In the genomic region with DNA sequence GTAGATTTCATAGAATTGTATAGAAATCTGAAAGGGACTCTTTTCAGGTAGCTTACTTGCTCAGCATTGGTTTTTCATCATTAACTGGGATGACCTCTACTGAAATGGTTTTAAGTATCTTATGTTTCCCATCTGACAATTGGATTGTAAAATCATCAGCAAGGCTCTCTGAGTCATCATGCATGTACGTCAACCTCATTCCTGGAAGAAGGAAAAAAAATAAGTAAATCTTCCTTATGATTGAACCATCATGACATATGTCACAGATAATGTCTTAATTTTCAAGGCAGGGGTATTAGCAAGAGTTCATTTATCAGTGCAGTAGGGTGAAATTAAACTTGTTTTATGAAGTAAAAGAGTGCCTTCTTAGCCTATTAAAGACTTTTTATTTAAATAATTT, we compare ENCODE assay signal across 30 cellular contexts.
DNase-seq lines count a peak whose midpoint lies in the region; ATAC-seq, FAIRE-seq and TF ChIP-seq lines count a peak whose summit lies in the region.
"Had no signal": no experiment of that assay in that cellular context is flagged by ENCODE, and none has a peak within 500 bp of the region (broad histone marks: within the 10 kb centered on the region; RNA-seq: fewer than 3 reads in every experiment).

No MANE protein-coding gene starts in this region.

- H3K4me1 ChIP-seq in breast epithelium (no peaks in the 10 kb centered on the region), K562 (replicated peaks in 1 of 2; ENCODE audit: control insufficient read depth in 2 of 2, insufficient read depth in 2 of 2, low read length in 2 of 2) (no peaks in the 10 kb centered on the region)
- H3K4me1 ChIP-seq: colonic mucosa, uterus had no signal

- H3K9me3 Mint-ChIP-seq in MCF 10A (ENCODE audit: unreplicated experiment), result no peaks in the 10 kb centered on the region
- H3K9me3 Mint-ChIP-seq: activated CD4-positive, alpha-beta memory T cell treated with anti-CD3 and anti-CD28 coated beads for 36 hours; activated naive CD4-positive, alpha-beta T cell treated with anti-CD3 and anti-CD28 coated beads, Interleukin-2, amount 10 ng/mL, durations not matched to agents 7 days and 5 days; H9; naive thymus-derived CD8-positive, alpha-beta T cell; stimulated activated naive CD8-positive, alpha-beta T cell treated with anti-CD3 and anti-CD28 coated beads, Interleukin-15, amount 100 ng/mL, for 72 hours; T-cell had no signal

- no peaks in the 10 kb centered on the region for H3K36me3 Mint-ChIP-seq in MCF 10A (ENCODE audit: insufficient read depth, unreplicated experiment)
- H3K36me3 Mint-ChIP-seq: activated CD4-positive, alpha-beta memory T cell treated with anti-CD3 and anti-CD28 coated beads for 36 hours; activated naive CD4-positive, alpha-beta T cell treated with anti-CD3 and anti-CD28 coated beads, Interleukin-2, amount 10 ng/mL, durations not matched to agents 7 days and 5 days; CD4-positive, alpha-beta memory T cell; naive thymus-derived CD8-positive, alpha-beta T cell; T-cell had no signal

- no peaks in the 10 kb centered on the region for H3K4me1 Mint-ChIP-seq in MCF 10A (ENCODE audit: insufficient read depth, unreplicated experiment)
- H3K4me1 Mint-ChIP-seq: activated naive CD4-positive, alpha-beta T cell treated with anti-CD3 and anti-CD28 coated beads, Interleukin-2, amount 10 ng/mL, durations not matched to agents 7 days and 5 days; CD4-positive, alpha-beta memory T cell; naive thymus-derived CD8-positive, alpha-beta T cell; stimulated activated naive CD8-positive, alpha-beta T cell treated with anti-CD3 and anti-CD28 coated beads, Interleukin-15, amount 100 ng/mL, for 72 hours; T-cell had no signal

- no peaks in the 10 kb centered on the region for H4K20me1 ChIP-seq in K562 (replicated peaks; ENCODE audit: control insufficient read depth, insufficient read depth, low read length)

- no peak for ATAC-seq in K562
- ATAC-seq: activated CD4-positive, CD25-positive, alpha-beta regulatory T cell treated with anti-CD3 and anti-CD28 coated beads, Interleukin-2, amount 50 U/mL, for 24 hours; esophagus mucosa; naive thymus-derived CD8-positive, alpha-beta T cell; Panc1; stimulated activated naive CD8-positive, alpha-beta T cell treated with anti-CD3 and anti-CD28 coated beads, Interleukin-15, amount 100 ng/mL, for 72 hours; T-cell had no signal

- CTCF ChIA-PET in MCF 10A (lab: Yijun Ruan, JAX) (interaction anchor here (0.7 kb wide), 1 partner anchor 42 kb away, joined by 3 read pairs; no protein-coding TSS in a partner anchor), K562 (lab: Yijun Ruan, JAX; ENCODE audit: low intra/inter-chr PET ratio) (no interaction called here), GM10248 (lab: Yijun Ruan, JAX) (interaction anchor here (1.0 kb wide), 1 partner anchor 29 kb away, joined by 3 read pairs; no protein-coding TSS in a partner anchor)

- intact Hi-C loops in MCF 10A (cut with micrococcal nuclease) (loop anchor here (2.0 kb wide), 1 partner anchor 17 kb away; no protein-coding TSS in a partner anchor), breast epithelium (cut with DNase I; ENCODE audit: low total_unique reads) (no loop called here), K562 (cut with micrococcal nuclease) (no loop called here)

- H3K27ac ChIP-seq in breast epithelium, result no peak overlapping the region
- H3K27ac ChIP-seq in K562 (ENCODE audit: extremely low read depth, low read depth, low read length), result no peak overlapping the region
- H3K27ac ChIP-seq: colonic mucosa, uterus had no signal

- H2AFZ ChIP-seq in K562 (ENCODE audit: low read depth, low read length), result no peak overlapping the region

- no peaks in the 10 kb centered on the region for H3K79me2 ChIP-seq in K562 (ENCODE audit: control insufficient read depth, insufficient read depth, low read length)

- TF ChIP-seq EP300 in K562 (IDR thresholded peaks at IDR 0.05; ENCODE audit: low read length), result no peak

- H3K9me1 ChIP-seq in K562 (ENCODE audit: control insufficient read depth, insufficient read depth, low read length), result no peaks in the 10 kb centered on the region

- H3K27ac Mint-ChIP-seq in MCF 10A (ENCODE audit: low read depth, unreplicated experiment), result no peak overlapping the region
- H3K27ac Mint-ChIP-seq: activated CD4-positive, alpha-beta memory T cell treated with anti-CD3 and anti-CD28 coated beads for 36 hours; activated naive CD4-positive, alpha-beta T cell treated with anti-CD3 and anti-CD28 coated beads, Interleukin-2, amount 10 ng/mL, durations not matched to agents 7 days and 5 days; CD4-positive, alpha-beta memory T cell; H9; stimulated activated naive CD8-positive, alpha-beta T cell treated with anti-CD3 and anti-CD28 coated beads, Interleukin-15, amount 100 ng/mL, for 72 hours; T-cell had no signal

- H3K27me3 ChIP-seq in breast epithelium, result no peaks in the 10 kb centered on the region
- H3K27me3 ChIP-seq in K562 (ENCODE audit: control insufficient read depth in 2 of 2, insufficient read depth in 2 of 2, low read length in 2 of 2), result no peaks in the 10 kb centered on the region
- H3K27me3 ChIP-seq: colonic mucosa, uterus had no signal

- 11% methylated on average over 1 of the region's 1 CpG for WGBS in K562 (ENCODE audit: insufficient coverage, low coverage, missing lambda C conversion rate)

- H3K9me3 ChIP-seq in breast epithelium (no peaks in the 10 kb centered on the region), K562 (replicated peaks; ENCODE audit: control insufficient read depth, insufficient read depth, low read depth, low read length) (no peaks in the 10 kb centered on the region)
- H3K9me3 ChIP-seq: colonic mucosa, uterus had no signal

- H3K4me3 Mint-ChIP-seq in MCF 10A (ENCODE audit: unreplicated experiment), result no peak overlapping the region
- H3K4me3 Mint-ChIP-seq: activated CD4-positive, alpha-beta memory T cell treated with anti-CD3 and anti-CD28 coated beads for 36 hours; activated naive CD4-positive, alpha-beta T cell treated with anti-CD3 and anti-CD28 coated beads, Interleukin-2, amount 10 ng/mL, durations not matched to agents 7 days and 5 days; CD4-positive, alpha-beta memory T cell; H9; naive thymus-derived CD8-positive, alpha-beta T cell; stimulated activated naive CD8-positive, alpha-beta T cell treated with anti-CD3 and anti-CD28 coated beads, Interleukin-15, amount 100 ng/mL, for 72 hours; T-cell had no signal

- no peak overlapping the region for H3K4me2 ChIP-seq in K562 (ENCODE audit: insufficient read depth, low read length)

- H3K36me3 ChIP-seq in breast epithelium (no peaks in the 10 kb centered on the region), K562 (ENCODE audit: control insufficient read depth, insufficient read depth, low read length) (no peaks in the 10 kb centered on the region)
- H3K36me3 ChIP-seq: colonic mucosa, uterus had no signal

- DNase-seq in MCF 10A (ENCODE audit: unreplicated experiment), result peak; percentile 39
- DNase-seq in breast epithelium (ENCODE audit: low spot score in 2 of 2), result no peak
- no peak for DNase-seq in K562 (ENCODE audit: extremely low read depth in 1 of 4, low spot score in 3 of 4)
- peak; percentile 16 for DNase-seq in fibroblast of peridontal ligament (ENCODE audit: extremely low read depth)
- no peak for DNase-seq in HT-29 (ENCODE audit: low spot score)
- no peak for DNase-seq in GM03348 (ENCODE audit: low spot score)
- DNase-seq in GM10248 (ENCODE audit: extremely low spot score), result no peak
- no peak for DNase-seq in NCI-H2081 (lab: John Stamatoyannopoulos, UW)
- DNase-seq: activated CD4-positive, alpha-beta memory T cell treated with anti-CD3 and anti-CD28 coated beads for 36 hours; activated CD8-positive, alpha-beta memory T cell treated with anti-CD3 and anti-CD28 coated beads, Interleukin-2, amount 50 U/mL, for 4 hours; activated naive CD4-positive, alpha-beta T cell treated with anti-CD3 and anti-CD28 coated beads, Interleukin-2, amount 10 ng/mL, durations not matched to agents 7 days and 5 days; amniotic stem cell; CD4-positive, alpha-beta memory T cell; colonic mucosa; effector memory CD4-positive, alpha-beta T cell; glutamatergic neuron; H9; KG1; kidney; naive thymus-derived CD8-positive, alpha-beta T cell; NCI-H1417 treated with DMSO at 0.1 percent for 48 hours; NCI-H2107; NCI-H510A treated with DMSO at 0.1 percent for 48 hours; stimulated activated naive CD8-positive, alpha-beta T cell treated with anti-CD3 and anti-CD28 coated beads, Interleukin-15, amount 100 ng/mL, for 72 hours; T-cell; uterus had no signal

- BruUV-seq in MCF 10A (replicated peaks; lab: Mats Ljungman, UMichigan) (no TSS peak), K562 (replicated peaks; lab: Mats Ljungman, UMichigan) (no TSS peak)

- TF ChIP-seq CTCF in MCF 10A (IDR thresholded peaks at IDR 0.05; ENCODE audit: unreplicated experiment), result no peak
- no peak for TF ChIP-seq CTCF in breast epithelium (IDR thresholded peaks at IDR 0.05)
- TF ChIP-seq CTCF in K562 (IDR thresholded peaks at IDR 0.05 in 2 of 3, conservative IDR thresholded peaks at IDR 0.05 in 1 of 3; ENCODE audit: insufficient read depth in 2 of 3, low read depth in 1 of 3, low read length in 3 of 3), result no peak
- TF ChIP-seq CTCF in GM10248 (IDR thresholded peaks at IDR 0.05; ENCODE audit: control extremely low read depth, extremely low read depth, low read depth, missing control alignments), result no peak

- in situ Hi-C loops in K562 (cut with MboI), result no loop called here

- H3K4me3 ChIP-seq in breast epithelium (no peak overlapping the region), K562 (no peak overlapping the region)
- H3K4me3 ChIP-seq: colonic mucosa, uterus had no signal

- no peak overlapping the region for H3K9ac ChIP-seq in K562 (ENCODE audit: insufficient read depth in 1 of 2, low read depth in 2 of 2, low read length in 2 of 2)

- POLR2A ChIA-PET in MCF 10A (lab: Yijun Ruan, JAX), result interaction anchor here (0.7 kb wide), 1 partner anchor 13 kb away, joined by 3 read pairs; no protein-coding TSS in a partner anchor
- POLR2A ChIA-PET in K562 (lab: Yijun Ruan, JAX), result no interaction called here
- POLR2A ChIA-PET in GM10248 (lab: Yijun Ruan, JAX), result no interaction called here

- H3K27me3 Mint-ChIP-seq in MCF 10A (ENCODE audit: insufficient read depth, unreplicated experiment), result peaks cover 28% of the 10 kb centered on the region
- H3K27me3 Mint-ChIP-seq: activated CD4-positive, alpha-beta memory T cell treated with anti-CD3 and anti-CD28 coated beads for 36 hours; activated naive CD4-positive, alpha-beta T cell treated with anti-CD3 and anti-CD28 coated beads, Interleukin-2, amount 10 ng/mL, durations not matched to agents 7 days and 5 days had no signal

- TF ChIP-seq POLR2A in breast epithelium (IDR thresholded peaks at IDR 0.05) (no peak), K562 (conservative IDR thresholded peaks at IDR 0.05) (no peak)

- TF ChIP-seq RAD21 in K562 (CRISPR knock-in tag; conservative IDR thresholded peaks at IDR 0.05 in 1 of 2, IDR thresholded peaks at IDR 0.05 in 1 of 2), result no peak

- FAIRE-seq in K562 (lab: Jason Lieb, UNC), result no peak
- FAIRE-seq: A204.1, kidney had no signal

Comparison
In these comparisons a context has a peak if more than half of its experiments do, and no peak if none do; other contexts are left out.
1. DNase-seq: peak in MCF 10A (single experiment) and fibroblast of peridontal ligament (single experiment); none in breast epithelium (0 of 2), K562 (0 of 4), HT-29 (single experiment), GM03348 (single experiment), GM10248 (single experiment) and NCI-H2081 (0 of 2).